8 cellular contexts compared by ENCODE assay signal in genomic region chr19:13181747-13182388, GRCh38.
DNase-seq lines count a peak whose midpoint lies in the region; ATAC-seq and TF ChIP-seq lines count a peak whose summit lies in the region.

No MANE protein-coding gene starts in this region.

- ATAC-seq in HG03521 (IDR thresholded peaks at IDR 0.05; ENCODE audit: unreplicated experiment), result no peak
- ATAC-seq in GM18907 (IDR thresholded peaks at IDR 0.05; ENCODE audit: unreplicated experiment), result no peak
- ATAC-seq in GM19351 (IDR thresholded peaks at IDR 0.05; ENCODE audit: unreplicated experiment), result no peak

- peak; percentile 19 for DNase-seq in activated T-cell treated with anti-CD3 and anti-CD28 coated beads for 4 hours
- no peak for DNase-seq in activated T-cell treated with anti-CD3 and anti-CD28 coated beads, Interleukin-2, amount 50 U/mL, for 1 hour
- peak; percentile 85 for DNase-seq in UCSD-AML1 (lab: John Stamatoyannopoulos, UW; ENCODE audit: unreplicated experiment)
- peak; percentile 28 for DNase-seq in epithelial cell of esophagus (ENCODE audit: low read depth)

- no peaks in the 10 kb centered on the region for H3K27me3 Mint-ChIP-seq in nephron (ENCODE audit: low read depth)

- H3K4me3 Mint-ChIP-seq in nephron, result peak overlapping the region in 2 of 3 experiments; percentile 19 to 37

- no peaks in the 10 kb centered on the region for H3K9me3 Mint-ChIP-seq in nephron

- H3K27ac Mint-ChIP-seq in nephron, result peak overlapping the region; percentile 95 to 99 (median 97)

- H3K4me1 Mint-ChIP-seq in nephron, result peaks cover 19% of the 10 kb centered on the region

- no peak overlapping the region for H3K4me3 ChIP-seq in epithelial cell of esophagus (ENCODE audit: low read length)

- H3K36me3 Mint-ChIP-seq in nephron (ENCODE audit: low read depth), result no peaks in the 10 kb centered on the region

- TF ChIP-seq CTCF in epithelial cell of esophagus (IDR thresholded peaks at IDR 0.05; ENCODE audit: insufficient read depth, low read depth, low read length, missing control alignments) (no peak), nephron (IDR thresholded peaks at IDR 0.05; ENCODE audit: unreplicated experiment in 3 of 3) (no peak)
